ENCODE assay signal across 9 cellular contexts in genomic region chr6:158290659-158291058, GRCh38. TPM values are rescaled to one million over a fixed set of nuclear protein-coding genes. Genes with fewer than 3 reads are reported as not detected.
A peak's percentile ranks its signal among the peaks of the same experiment; 100 is the strongest.
DNase-seq lines count a peak whose midpoint lies in the region; ATAC-seq, FAIRE-seq and TF ChIP-seq lines count a peak whose summit lies in the region.
"Had no signal": no experiment of that assay in that cellular context is flagged by ENCODE, and none has a peak within 500 bp of the region (broad histone marks: within the 10 kb centered on the region; RNA-seq: fewer than 3 reads in every experiment).

No MANE protein-coding gene starts in this region.

- no peak overlapping the region for H3K9ac ChIP-seq in endocrine pancreas (ENCODE audit: control insufficient read depth, insufficient read depth, low read length)

- ATAC-seq in GM18505 (IDR thresholded peaks at IDR 0.05; ENCODE audit: unreplicated experiment) (peak; percentile 81), HG02870 (IDR thresholded peaks at IDR 0.05; ENCODE audit: unreplicated experiment) (peak; percentile 79), T-helper 17 cell (peak; percentile 97)

- H3K4me1 ChIP-seq in endocrine pancreas (ENCODE audit: control insufficient read depth, insufficient read depth, low read length) (no peaks in the 10 kb centered on the region), stomach (peaks cover 0 to 15% (median 10%) of the 10 kb centered on the region in 4 donors)

- H3K36me3 ChIP-seq in endocrine pancreas (ENCODE audit: control insufficient read depth, insufficient read depth, low read length) (no peaks in the 10 kb centered on the region), stomach (peaks cover 0 to 12% (median 0%) of the 10 kb centered on the region in 4 donors), brain microvascular endothelial cell (replicated peaks) (no peaks in the 10 kb centered on the region)

- H3K36me3 Mint-ChIP-seq in T-helper 17 cell (ENCODE audit: low read depth), result peaks cover 7% of the 10 kb centered on the region

- intact Hi-C loops in stomach (cut with DNase I; ENCODE audit: low total_unique reads), result no loop called here

- TF ChIP-seq POLR2A in GM18505 (IDR thresholded peaks at IDR 0.05; ENCODE audit: borderline replicate concordance, extremely low read depth, insufficient read depth, insufficient read length) (no peak), stomach (IDR thresholded peaks at IDR 0.05) (no peak)

- TF ChIP-seq EP300 in stomach (IDR thresholded peaks at IDR 0.05), result no peak

- in situ Hi-C loops in brain microvascular endothelial cell (cut with HindIII; ENCODE audit: low pct_ligation_motif_present, low sequenced_read_pairs), result no loop called here

- no peaks in the 10 kb centered on the region for H3K9me3 ChIP-seq in T-helper 17 cell (ENCODE audit: control insufficient read depth, low read length, poor library complexity, severe bottlenecking)
- H3K9me3 ChIP-seq in endocrine pancreas (ENCODE audit: control insufficient read depth, low read length), result no peaks in the 10 kb centered on the region
- H3K9me3 ChIP-seq in stomach, result no peaks in the 10 kb centered on the region

- peak in 2 of 3 donors; percentile 16 to 29 for DNase-seq in T-helper 17 cell
- DNase-seq in stomach, result peak; percentile 37
- no peak for DNase-seq in mucosa of gallbladder (ENCODE audit: low spot score)
- DNase-seq in frontal cortex (ENCODE audit: low spot score in 2 of 2), result no peak
- no peak for DNase-seq in brain microvascular endothelial cell

- no peaks in the 10 kb centered on the region for H3K27me3 Mint-ChIP-seq in T-helper 17 cell

- peak overlapping the region; percentile 99 for H3K27ac Mint-ChIP-seq in T-helper 17 cell

- H3K4me1 Mint-ChIP-seq in T-helper 17 cell, result peaks cover 31% of the 10 kb centered on the region

- H3K4me3 Mint-ChIP-seq in T-helper 17 cell, result peak overlapping the region; percentile 91

- H3K4me3 ChIP-seq in endocrine pancreas (ENCODE audit: control insufficient read depth, insufficient read depth, low read length) (peak overlapping the region; percentile 34), stomach (no peak overlapping the region), brain microvascular endothelial cell (ENCODE audit: low read depth, low read length) (no peak overlapping the region)
- H3K4me3 ChIP-seq: skin epidermis had no signal

- no peaks in the 10 kb centered on the region for H3K27me3 ChIP-seq in endocrine pancreas (ENCODE audit: control insufficient read depth, insufficient read depth, low read length)
- no peaks in the 10 kb centered on the region for H3K27me3 ChIP-seq in stomach
- no peaks in the 10 kb centered on the region for H3K27me3 ChIP-seq in brain microvascular endothelial cell (replicated peaks)

- no peak for FAIRE-seq in frontal cortex (lab: Jason Lieb, UNC)

- TF ChIP-seq CTCF in stomach (IDR thresholded peaks at IDR 0.05), result no peak
- no peak for TF ChIP-seq CTCF in brain microvascular endothelial cell (IDR thresholded peaks at IDR 0.05; ENCODE audit: low read depth, low read length, missing control alignments)

- 67 to 83% (median 79%) methylated on average over 3 of the region's 3 CpGs for WGBS in stomach, 5 donors

- peak overlapping the region in 1 of 5 donors; percentile 44 for H3K27ac ChIP-seq in stomach
- no peak overlapping the region for H3K27ac ChIP-seq in brain microvascular endothelial cell

RNA-seq across cellular contexts. Expression of gene TULP4, which starts 21.6 kb away (rescaled TPM):
- total RNA-seq in T-helper 17 cell (10 to 100 TPM; 61.9 to 72.0 TPM), stomach (100 to 1,000 TPM in 3 of 5 donors, 10 to 100 TPM in 2; 21.1 to 237 (median 116) TPM), mucosa of gallbladder (93.0 TPM), frontal cortex (1,613 TPM)
- polyA plus RNA-seq in stomach, result 1 to 10 TPM; 1.7 to 7.9 (median 2.1) TPM

Comparison
In these comparisons a context has a peak if more than half of its experiments do, and no peak if none do; other contexts are left out.
1. DNase-seq: peak in T-helper 17 cell (2 of 3) and stomach (single experiment); none in mucosa of gallbladder (single experiment), frontal cortex (0 of 2) and brain microvascular endothelial cell (single experiment).
2. Peak in every context shown above with its lines, with median percentiles within 50 percentile points of each other: ATAC-seq.